ENCODE assay signal across 8 cellular contexts in genomic region chr2:152176113-152176714, GRCh38. TPM values are rescaled to one million over a fixed set of nuclear protein-coding genes. Genes with fewer than 3 reads are reported as not detected.
A peak's percentile ranks its signal among the peaks of the same experiment; 100 is the strongest.
DNase-seq lines count a peak whose midpoint lies in the region; ATAC-seq and TF ChIP-seq lines count a peak whose summit lies in the region.

No MANE protein-coding gene starts in this region.

- H3K4me3 ChIP-seq in GM08714 (ENCODE audit: low read length) (peak overlapping the region; percentile 62), KMS-11 (IDR thresholded peaks at IDR 0.05; ENCODE audit: insufficient read depth, low read depth, low read length) (no peak overlapping the region), liver (ENCODE audit: low read depth in 1 of 3, low read length in 3 of 3) (peak overlapping the region; percentile 71 to 92 (median 82)), transverse colon (peak overlapping the region; percentile 55 to 90 (median 86))

- H3K27me3 ChIP-seq in KMS-11 (ENCODE audit: insufficient read depth, low read depth) (no peaks in the 10 kb centered on the region), liver (ENCODE audit: control insufficient read depth in 4 of 4, insufficient read depth in 4 of 4, low read length in 3 of 4) (no peaks in the 10 kb centered on the region), transverse colon (no peaks in the 10 kb centered on the region)

- H4K20me1 ChIP-seq in KMS-11 (ENCODE audit: insufficient read depth) = no peaks in the 10 kb centered on the region

- ATAC-seq in GM21576 (IDR thresholded peaks at IDR 0.05; ENCODE audit: unreplicated experiment) = peak; percentile 10

- peaks cover 37% of the 10 kb centered on the region for H3K79me2 ChIP-seq in KMS-11 (ENCODE audit: insufficient read depth, low read depth)

- TF ChIP-seq POLR2A in transverse colon (IDR thresholded peaks at IDR 0.05) = no peak

- H3K9me3 ChIP-seq in liver (ENCODE audit: control insufficient read depth in 4 of 4, low read length in 3 of 4) (no peaks in the 10 kb centered on the region), transverse colon (no peaks in the 10 kb centered on the region)

- 8% methylated on average over 29 of the region's 29 CpGs for WGBS in liver
- 4 to 16% methylated on average over 8 to 29 of the region's 29 CpGs for WGBS in transverse colon (ENCODE audit: low coverage in 1 of 2), 2 donors

- H3K4me1 ChIP-seq in KMS-11 (ENCODE audit: low read depth, poor library complexity, severe bottlenecking) (peaks cover 18% of the 10 kb centered on the region), liver (ENCODE audit: control insufficient read depth in 4 of 4, insufficient read depth in 4 of 4, low read length in 3 of 4) (peaks cover 6 to 29% (median 21%) of the 10 kb centered on the region in 4 donors), transverse colon (peaks cover 16 to 38% (median 36%) of the 10 kb centered on the region in 4 donors)

- no peaks in the 10 kb centered on the region for H3K27me3 Mint-ChIP-seq in MCF 10A (ENCODE audit: insufficient read depth, unreplicated experiment)

- CTCF ChIA-PET in MCF 10A (lab: Yijun Ruan, JAX) = interaction anchor here (0.5 to 6.8 kb wide), 30 partner anchors 10 to 1251 kb away, joined by 3 to 99 read pairs (median 6); partner anchors contain the start of gene PRPF40A

- H3K4me3 Mint-ChIP-seq in MCF 10A (ENCODE audit: unreplicated experiment) = peak overlapping the region; percentile 94

- H3K4me1 Mint-ChIP-seq in MCF 10A (ENCODE audit: insufficient read depth, unreplicated experiment) = peaks cover 16% of the 10 kb centered on the region

- in situ Hi-C loops in transverse colon (cut with MboI; ENCODE audit: low pct_ligation_motif_present in 1 of 4, low pct_unique_long_range_greater_than_20kb in 1 of 4, low sequenced_read_pairs in 3 of 4) = loop anchor here in 2 of 4 donors (25.0 kb wide), 1 partner anchor 161 kb away; the partner anchor contains the start of gene FMNL2 (in 2 of the 2)

- H3K36me3 ChIP-seq in KMS-11 (ENCODE audit: insufficient read depth) = no peaks in the 10 kb centered on the region
- H3K36me3 ChIP-seq in liver (ENCODE audit: control insufficient read depth in 4 of 4, insufficient read depth in 3 of 4, low read depth in 1 of 4, low read length in 3 of 4) = no peaks in the 10 kb centered on the region
- H3K36me3 ChIP-seq in transverse colon = no peaks in the 10 kb centered on the region

- intact Hi-C loops in MCF 10A (cut with micrococcal nuclease) = loop anchor here (1.0 to 10.0 kb wide), 7 partner anchors 161 to 749 kb away; partner anchors contain the start of genes FMNL2 and PRPF40A
- intact Hi-C loops in transverse colon (cut with DNase I; ENCODE audit: low total_unique reads) = loop anchor here (5.0 kb wide), 1 partner anchor 456 kb away; no protein-coding TSS in a partner anchor

- H3K27ac ChIP-seq in KMS-11 (peak overlapping the region; percentile 90), liver (ENCODE audit: low read depth in 1 of 2, low read length in 2 of 2) (peak overlapping the region; percentile 94 to 96), transverse colon (peak overlapping the region; percentile 95 to 98 (median 96))

- no peaks in the 10 kb centered on the region for H3K9me3 Mint-ChIP-seq in MCF 10A (ENCODE audit: unreplicated experiment)

- TF ChIP-seq RAD21 in liver (IDR thresholded peaks at IDR 0.05) = no peak

- peak overlapping the region; percentile 93; the same call in 1 of the 2 replicates for H3K9ac ChIP-seq in KMS-11
- peak overlapping the region; percentile 51 to 87 for H3K9ac ChIP-seq in liver (ENCODE audit: low read depth in 1 of 2, low read length in 2 of 2)

- TF ChIP-seq CTCF in KMS-11 (conservative IDR thresholded peaks at IDR 0.05; ENCODE audit: low read depth, low read length) (peak; percentile 46; the same call in 1 of the 2 replicates), MCF 10A (IDR thresholded peaks at IDR 0.05; ENCODE audit: unreplicated experiment) (no peak), liver (IDR thresholded peaks at IDR 0.05; ENCODE audit: low read depth, low read length, missing input control) (no peak), transverse colon (IDR thresholded peaks at IDR 0.05) (peak in 3 of 5 experiments; percentile 0 to 43 (median 4))

- H3K36me3 Mint-ChIP-seq in MCF 10A (ENCODE audit: insufficient read depth, unreplicated experiment) = no peaks in the 10 kb centered on the region

- H3K27ac Mint-ChIP-seq in MCF 10A (ENCODE audit: low read depth, unreplicated experiment) = peak overlapping the region; percentile 100

- no peak for TF ChIP-seq EP300 in transverse colon (IDR thresholded peaks at IDR 0.05; ENCODE audit: low read depth)

- BruUV-seq in MCF 10A (replicated peaks; lab: Mats Ljungman, UMichigan) = no TSS peak

- POLR2A ChIA-PET in MCF 10A (lab: Yijun Ruan, JAX) = interaction anchor here (0.6 to 3.1 kb wide), 32 partner anchors 11 to 567 kb away, joined by 3 to 24 read pairs (median 4); partner anchors contain the start of genes ARL6IP6, FMNL2 and PRPF40A

- DNase-seq in MCF 10A (ENCODE audit: unreplicated experiment) (no peak), transverse colon (no peak), foreskin melanocyte (no peak), SK-N-DZ (ENCODE audit: low spot score) (no peak)

- H2AFZ ChIP-seq in KMS-11 (ENCODE audit: low read depth) = peak overlapping the region; percentile 99

- H3K4me2 ChIP-seq in KMS-11 = peak overlapping the region; percentile 42

TF ChIP-seq in liver, 16 proteins besides CTCF, POLR2A, EP300 and RAD21:
- TF ChIP-seq ZBTB33 (IDR thresholded peaks at IDR 0.05) = no peak
- no peak for TF ChIP-seq GABPA (IDR thresholded peaks at IDR 0.05 in 1 of 2, conservative IDR thresholded peaks at IDR 0.05 in 1 of 2)
- TF ChIP-seq MAX (IDR thresholded peaks at IDR 0.05) = no peak

RNA-seq across cellular contexts. Expression of gene STAM2, which starts 0.7 kb away (rescaled TPM):
- total RNA-seq in MCF 10A (2022) = 27.6 and 35.3 TPM in 2 replicates
- total RNA-seq in liver = 10 to 100 TPM; 10.3 to 18.0 TPM
- polyA plus RNA-seq in liver = 1 to 10 TPM; 4.0 TPM
- total RNA-seq in transverse colon = 10 to 100 TPM; 17.1 to 57.2 (median 38.1) TPM
- polyA plus RNA-seq in SK-N-DZ (2014; cell fraction: cytosol; rRNA removed) = 8.2 and 18.5 TPM in 2 replicates
- 21.9 and 23.3 TPM in 2 replicates for polyA plus RNA-seq in SK-N-DZ (2014; cell fraction: nucleus; rRNA removed)

Comparison
In these comparisons a context has a peak if more than half of its experiments do, and no peak if none do; other contexts are left out.
1. CTCF ChIP-seq: peak in KMS-11 (single experiment) and transverse colon (3 of 5); none in MCF 10A (single experiment) and liver (single experiment).
2. Peak in every context shown above with its lines, with median percentiles within 50 percentile points of each other: H3K27ac ChIP-seq.